In the genomic region with DNA sequence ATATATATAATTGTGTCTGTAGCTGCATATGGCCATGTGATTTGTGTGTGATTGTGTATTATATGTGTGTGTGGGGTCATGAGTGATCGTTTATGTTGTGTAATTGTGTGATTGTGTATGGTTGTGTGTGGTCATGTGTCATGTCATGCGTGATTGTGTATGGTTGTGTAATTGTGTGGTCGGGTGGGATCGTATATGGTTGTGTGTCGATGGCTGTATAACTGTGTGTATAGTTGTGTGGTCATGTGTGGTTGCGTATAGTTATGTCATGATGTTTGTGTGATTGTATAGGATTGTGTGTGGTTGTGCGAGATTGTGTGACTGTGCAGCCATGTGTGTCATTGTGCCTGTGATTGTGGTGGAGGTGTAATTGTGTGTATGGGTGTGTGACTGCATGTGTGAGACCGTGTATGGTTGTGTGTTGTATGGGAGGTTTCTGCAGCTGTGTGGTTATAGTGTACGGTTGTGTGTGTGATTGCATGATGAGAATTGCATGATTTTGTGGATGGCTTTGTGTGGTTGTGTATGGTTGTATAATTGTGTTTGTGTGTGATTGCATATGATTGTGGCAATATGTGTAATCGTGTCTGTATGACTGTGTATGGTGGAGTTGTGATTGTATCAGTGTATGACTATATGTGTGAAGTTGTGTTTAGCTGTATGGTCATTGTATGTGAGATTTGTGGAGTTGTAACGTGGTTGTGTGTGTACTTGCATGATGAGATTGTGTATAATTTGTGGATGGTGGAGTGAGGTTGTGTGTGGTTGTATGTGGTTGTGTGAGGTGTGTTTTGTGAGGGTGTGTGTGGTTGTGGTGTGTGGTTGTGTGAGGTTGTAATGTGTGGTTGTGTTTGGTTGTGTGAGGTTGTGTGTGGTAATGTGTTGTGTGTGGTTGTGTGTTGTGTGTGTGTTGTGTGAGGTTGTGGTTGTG, we compare ENCODE assay signal across 1 cellular context.
TF ChIP-seq lines count a peak whose summit lies in the region.

No MANE protein-coding gene starts in this region.

TF ChIP-seq in HepG2, 621 proteins besides CTCF, POLR2A, EP300 and RAD21 (continued from another document):
- TF ChIP-seq ATF3 (CRISPR knock-in tag; IDR thresholded peaks at IDR 0.05), result no peak
- no peak for TF ChIP-seq ZNF547 (CRISPR knock-in tag; IDR thresholded peaks at IDR 0.05)
- no peak for TF ChIP-seq CAMTA2 (CRISPR knock-in tag; IDR thresholded peaks at IDR 0.05; ENCODE audit: borderline replicate concordance)
- no peak for TF ChIP-seq MZF1 (CRISPR knock-in tag; IDR thresholded peaks at IDR 0.05; ENCODE audit: borderline replicate concordance)
- TF ChIP-seq TSC22D2 (CRISPR knock-in tag; IDR thresholded peaks at IDR 0.05; ENCODE audit: borderline replicate concordance), result no peak
- TF ChIP-seq ZNF18 (CRISPR knock-in tag; IDR thresholded peaks at IDR 0.05; ENCODE audit: insufficient replicate concordance), result no peak
- no peak for TF ChIP-seq CERS6 (CRISPR knock-in tag; IDR thresholded peaks at IDR 0.05)
- no peak for TF ChIP-seq HOXA7 (CRISPR knock-in tag; IDR thresholded peaks at IDR 0.05)
- no peak for TF ChIP-seq ASH2L (IDR thresholded peaks at IDR 0.05; ENCODE audit: insufficient read length, low read depth, low read length)
- TF ChIP-seq ZNF33A (CRISPR knock-in tag; IDR thresholded peaks at IDR 0.05; ENCODE audit: borderline replicate concordance), result no peak
- 0 out of 2 replicates have a peak, but pooled peaks have one; percentile 35 for TF ChIP-seq LCORL (IDR thresholded peaks at IDR 0.05)
- no peak for TF ChIP-seq LCORL (CRISPR knock-in tag; IDR thresholded peaks at IDR 0.05)
- TF ChIP-seq THYN1 (CRISPR knock-in tag; IDR thresholded peaks at IDR 0.05; ENCODE audit: borderline replicate concordance, low read depth), result no peak
- no peak for TF ChIP-seq ZNF446 (CRISPR knock-in tag; IDR thresholded peaks at IDR 0.05)
- TF ChIP-seq PHB2 (IDR thresholded peaks at IDR 0.05; ENCODE audit: partially characterized antibody), result peak; percentile 44
- TF ChIP-seq ZNF281 (CRISPR knock-in tag; IDR thresholded peaks at IDR 0.05; ENCODE audit: borderline replicate concordance), result no peak
- TF ChIP-seq MEF2D (CRISPR knock-in tag; IDR thresholded peaks at IDR 0.05), result no peak
- TF ChIP-seq ZFP37 (CRISPR knock-in tag; IDR thresholded peaks at IDR 0.05; ENCODE audit: borderline replicate concordance), result no peak
- no peak for TF ChIP-seq GTF2F1 (IDR thresholded peaks at IDR 0.05; ENCODE audit: low read length)
- TF ChIP-seq IRX3 (CRISPR knock-in tag; IDR thresholded peaks at IDR 0.05; ENCODE audit: borderline replicate concordance, low read depth), result no peak
- peak; percentile 80; the same call in 1 of the 2 replicates for TF ChIP-seq SOX6 (IDR thresholded peaks at IDR 0.05)
- no peak for TF ChIP-seq SOX6 (CRISPR knock-in tag; IDR thresholded peaks at IDR 0.05)
- peak; percentile 83; the same call in 1 of the 2 replicates for TF ChIP-seq ARNT (IDR thresholded peaks at IDR 0.05)
- TF ChIP-seq PLRG1 (conservative IDR thresholded peaks at IDR 0.05), result 0 out of 2 replicates have a peak, but pooled peaks have one; percentile 53
- peak; percentile 58; the same call in 1 of the 2 replicates for TF ChIP-seq CREB1 (IDR thresholded peaks at IDR 0.05)
- TF ChIP-seq CREB1 (CRISPR knock-in tag; IDR thresholded peaks at IDR 0.05), result no peak
- TF ChIP-seq ATF7 (IDR thresholded peaks at IDR 0.05), result peak; percentile 17; the same call in 1 of the 2 replicates
- no peak for TF ChIP-seq ATF7 (CRISPR knock-in tag; IDR thresholded peaks at IDR 0.05)
- TF ChIP-seq, protein P1, sequence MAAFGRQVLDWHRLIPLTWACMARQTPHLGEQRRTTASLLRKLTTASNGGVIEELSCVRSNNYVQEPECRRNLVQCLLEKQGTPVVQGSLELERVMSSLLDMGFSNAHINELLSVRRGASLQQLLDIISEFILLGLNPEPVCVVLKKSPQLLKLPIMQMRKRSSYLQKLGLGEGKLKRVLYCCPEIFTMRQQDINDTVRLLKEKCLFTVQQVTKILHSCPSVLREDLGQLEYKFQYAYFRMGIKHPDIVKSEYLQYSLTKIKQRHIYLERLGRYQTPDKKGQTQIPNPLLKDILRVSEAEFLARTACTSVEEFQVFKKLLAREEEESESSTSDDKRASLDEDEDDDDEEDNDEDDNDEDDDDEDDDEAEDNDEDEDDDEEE (CRISPR knock-in tag; IDR thresholded peaks at IDR 0.05), result no peak
- TF ChIP-seq FOSL2 (CRISPR knock-in tag; IDR thresholded peaks at IDR 0.05), result no peak
